Comparison of ENCODE assay signal across 10 cellular contexts in genomic region chr9:16824545-16825041, GRCh38. TPM values are rescaled to one million over a fixed set of nuclear protein-coding genes. Genes with fewer than 3 reads are reported as not detected.
DNase-seq lines count a peak whose midpoint lies in the region; ATAC-seq and TF ChIP-seq lines count a peak whose summit lies in the region.
"Had no signal": no experiment of that assay in that cellular context is flagged by ENCODE, and none has a peak within 500 bp of the region (broad histone marks: within the 10 kb centered on the region; RNA-seq: fewer than 3 reads in every experiment).

No MANE protein-coding gene starts in this region.

- H2AFZ ChIP-seq in KMS-11 (ENCODE audit: low read depth), result peak overlapping the region; percentile 29; the same call in 1 of the 2 replicates

- TF ChIP-seq CTCF in AG04450 (IDR thresholded peaks at IDR 0.05; ENCODE audit: low read depth, low read length) (peak; percentile 5; the same call in 1 of the 2 replicates), KMS-11 (conservative IDR thresholded peaks at IDR 0.05; ENCODE audit: low read depth, low read length) (no peak), WTC11 (IDR thresholded peaks at IDR 0.05) (no peak)

- H3K9me3 Mint-ChIP-seq in WTC11, result no peaks in the 10 kb centered on the region
- H3K9me3 Mint-ChIP-seq in immature natural killer cell, result no peaks in the 10 kb centered on the region
- H3K9me3 Mint-ChIP-seq: activated naive CD4-positive, alpha-beta T cell treated with anti-CD3 and anti-CD28 coated beads, Interleukin-2, amount 50 U/mL, for 24 hours had no signal

- H3K4me2 ChIP-seq in KMS-11, result peak overlapping the region; percentile 3; the same call in 1 of the 2 replicates

- H3K27me3 Mint-ChIP-seq in WTC11 (ENCODE audit: low read depth), result no peaks in the 10 kb centered on the region
- peaks cover 0 to 4% (median 2%) of the 10 kb centered on the region in 3 donors for H3K27me3 Mint-ChIP-seq in immature natural killer cell (ENCODE audit: low read depth in 3 of 3)

- H3K27ac Mint-ChIP-seq in WTC11, result peak overlapping the region; percentile 90
- H3K27ac Mint-ChIP-seq in immature natural killer cell, result peak overlapping the region; percentile 32 to 81 (median 56)
- H3K27ac Mint-ChIP-seq: activated naive CD4-positive, alpha-beta T cell treated with anti-CD3 and anti-CD28 coated beads, Interleukin-2, amount 50 U/mL, for 24 hours had no signal

- no peak overlapping the region for H3K9ac ChIP-seq in KMS-11

- peak; percentile 70 for DNase-seq in AG04450 (ENCODE audit: low read depth, low spot score)
- no peak for DNase-seq in WTC11 (ENCODE audit: low spot score)
- DNase-seq in immature natural killer cell, result peak; percentile 22 to 34 (median 24)
- no peak for DNase-seq in middle frontal gyrus (ENCODE audit: extremely low spot score, low spot score)
- DNase-seq: stimulated activated CD4-positive, alpha-beta T cell treated with anti-CD3 and anti-CD28 coated beads, Interleukin-1b, Interleukin-23, amount 100 ng/mL, for 48 hours had no signal

- H3K36me3 Mint-ChIP-seq in WTC11 (0 out of 2 replicates have a peak, but pooled peaks cover 3% of the 10 kb centered on the region), immature natural killer cell (peaks cover 0 to 7% (median 0%) of the 10 kb centered on the region in 3 donors)
- H3K36me3 Mint-ChIP-seq: activated naive CD4-positive, alpha-beta T cell treated with anti-CD3 and anti-CD28 coated beads, Interleukin-2, amount 50 U/mL, for 24 hours had no signal

- no peaks in the 10 kb centered on the region for H3K36me3 ChIP-seq in KMS-11 (ENCODE audit: insufficient read depth)

- H4K20me1 ChIP-seq in KMS-11 (ENCODE audit: insufficient read depth), result no peaks in the 10 kb centered on the region

- no peaks in the 10 kb centered on the region for H3K79me2 ChIP-seq in KMS-11 (ENCODE audit: insufficient read depth, low read depth)

- H3K9me3 ChIP-seq in AG04450 (ENCODE audit: control insufficient read depth, insufficient read depth, low read length), result no peaks in the 10 kb centered on the region

- H3K27ac ChIP-seq in AG04450 (ENCODE audit: low read depth, low read length) (peak overlapping the region; percentile 92), KMS-11 (peak overlapping the region; percentile 40; the same call in 1 of the 2 replicates)

- H3K27me3 ChIP-seq in AG04450 (ENCODE audit: control insufficient read depth, insufficient read depth, low read length) (no peaks in the 10 kb centered on the region), KMS-11 (ENCODE audit: insufficient read depth, low read depth) (no peaks in the 10 kb centered on the region)

- CTCF ChIA-PET in AG04450 (lab: Charles Lee) (no interaction called here), WTC11 (lab: Charles Lee) (no interaction called here)

- H3K4me1 Mint-ChIP-seq in WTC11 (peaks cover 58% of the 10 kb centered on the region), immature natural killer cell (peaks cover 34 to 53% of the 10 kb centered on the region in 2 donors)
- H3K4me1 Mint-ChIP-seq: activated naive CD4-positive, alpha-beta T cell treated with anti-CD3 and anti-CD28 coated beads, Interleukin-2, amount 50 U/mL, for 24 hours had no signal

- H3K4me3 ChIP-seq in AG04450 (ENCODE audit: low read depth, low read length) (peak overlapping the region; percentile 15; the same call in 1 of the 2 replicates), KMS-11 (IDR thresholded peaks at IDR 0.05; ENCODE audit: insufficient read depth, low read depth, low read length) (no peak overlapping the region)

- POLR2A ChIA-PET in AG04450 (lab: Yijun Ruan, JAX) (interaction anchor here (0.8 to 2.4 kb wide), 3 partner anchors 44 to 96 kb away, joined by 3 to 22 read pairs (median 18); partner anchors contain the start of gene BNC2), WTC11 (lab: Charles Lee) (interaction anchor here (0.7 kb wide), 1 partner anchor 76 kb away, joined by 3 read pairs; no protein-coding TSS in a partner anchor)

- H3K4me3 Mint-ChIP-seq in WTC11 (no peak overlapping the region), immature natural killer cell (peak overlapping the region in 2 of 5 donors; percentile 7 to 21)
- H3K4me3 Mint-ChIP-seq: activated naive CD4-positive, alpha-beta T cell treated with anti-CD3 and anti-CD28 coated beads, Interleukin-2, amount 50 U/mL, for 24 hours had no signal

- ATAC-seq in WTC11 (peak; percentile 61), GM19395 (IDR thresholded peaks at IDR 0.05; ENCODE audit: unreplicated experiment) (no peak), HG02885 (IDR thresholded peaks at IDR 0.05; ENCODE audit: poor library complexity, unreplicated experiment) (no peak), HG02970 (IDR thresholded peaks at IDR 0.05; ENCODE audit: low FRiP score, unreplicated experiment) (no peak)

- H3K4me1 ChIP-seq in KMS-11 (ENCODE audit: low read depth, poor library complexity, severe bottlenecking), result peaks cover 14% of the 10 kb centered on the region

TF ChIP-seq in WTC11, 78 proteins besides CTCF, POLR2A, EP300 and RAD21:
- TF ChIP-seq ZNF423 (CRISPR knock-in tag; IDR thresholded peaks at IDR 0.05) (no peak), RORB (CRISPR knock-in tag; IDR thresholded peaks at IDR 0.05) (no peak), ZNF281 (CRISPR knock-in tag; IDR thresholded peaks at IDR 0.05) (no peak), CDX4 (CRISPR knock-in tag; IDR thresholded peaks at IDR 0.05; ENCODE audit: borderline replicate concordance) (no peak), ZNF138 (CRISPR knock-in tag; conservative IDR thresholded peaks at IDR 0.05) (no peak), ELF4 (CRISPR knock-in tag; IDR thresholded peaks at IDR 0.05; ENCODE audit: low read depth) (no peak), ATF2 (CRISPR knock-in tag; IDR thresholded peaks at IDR 0.05; ENCODE audit: borderline replicate concordance, low read depth) (no peak), USF2 (CRISPR knock-in tag; IDR thresholded peaks at IDR 0.05) (no peak), CREB1 (CRISPR knock-in tag; IDR thresholded peaks at IDR 0.05) (no peak), NFATC4 (CRISPR knock-in tag; IDR thresholded peaks at IDR 0.05) (no peak)

RNA-seq across cellular contexts. Expression of gene BNC2, which starts 45.9 kb away (rescaled TPM):
- 46.8 and 49.0 TPM in 2 replicates for polyA plus RNA-seq in AG04450 (2011; rRNA removed)
- 186 and 195 TPM in 2 replicates for polyA minus RNA-seq in AG04450 (2011; rRNA and poly(A)+ RNA removed)
- total RNA-seq in WTC11 (2021), result 28.1 to 33.3 TPM (median 29.3 TPM) in 3 replicates
- 10 to 100 TPM in 1 of 3 donors, 1 to 10 TPM in 2; 6.5 to 11.0 (median 7.7) TPM for polyA plus RNA-seq in immature natural killer cell

Comparison
In these comparisons a context has a peak if more than half of its experiments do, and no peak if none do; other contexts are left out.
1. DNase-seq: peak in AG04450 (single experiment) and immature natural killer cell (3 of 3); none in WTC11 (single experiment) and middle frontal gyrus (single experiment).